ENCODE assay signal across 8 cellular contexts in the genomic region with DNA sequence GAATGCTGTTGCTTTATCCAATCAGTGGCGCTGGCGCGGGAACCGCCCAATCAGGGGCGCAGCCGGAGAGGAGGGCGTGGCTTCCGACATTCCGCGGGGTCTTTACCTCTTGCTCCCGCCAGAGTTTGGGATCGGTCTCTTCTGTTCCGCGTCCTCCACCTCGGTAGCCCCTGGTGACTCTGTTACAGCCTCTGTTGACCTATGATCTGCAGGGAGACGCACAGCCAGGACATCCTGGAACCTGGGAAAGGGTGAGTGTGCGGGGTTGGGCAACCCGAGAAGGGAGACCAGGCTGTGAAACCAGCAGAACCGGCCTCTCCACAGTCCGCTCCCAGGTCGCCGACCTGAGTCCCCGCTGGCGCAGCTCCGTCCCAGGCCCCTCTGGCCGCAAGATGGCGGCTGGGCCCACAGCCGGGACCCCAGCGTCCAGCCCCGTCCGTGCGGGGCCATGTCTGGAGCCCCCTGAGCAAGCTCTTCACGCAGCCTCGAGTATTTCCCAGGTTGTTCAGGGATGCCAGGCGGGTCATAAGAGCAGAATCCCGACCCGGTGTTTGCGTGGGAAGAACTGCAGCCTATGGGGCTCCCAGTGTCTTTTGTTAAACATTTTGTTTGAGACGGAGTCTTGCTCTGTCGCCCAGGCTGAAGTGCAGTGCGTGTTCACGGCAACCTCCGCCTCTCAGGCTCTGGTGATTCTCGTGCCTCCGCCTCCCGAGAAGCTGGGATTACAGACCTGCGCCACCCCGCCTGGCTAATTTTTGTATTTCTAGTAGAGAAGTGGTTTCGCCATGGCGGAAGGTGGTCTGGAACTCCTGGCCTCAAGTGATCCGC. TPM values are rescaled to one million over a fixed set of nuclear protein-coding genes. Genes with fewer than 3 reads are reported as not detected.
DNase-seq lines count a peak whose midpoint lies in the region; ATAC-seq and TF ChIP-seq lines count a peak whose summit lies in the region.

No MANE protein-coding gene starts in this region.

- no peaks in the 10 kb centered on the region for H3K9me3 Mint-ChIP-seq in natural killer cell
- no peaks in the 10 kb centered on the region for H3K9me3 Mint-ChIP-seq in stimulated activated memory B cell treated with anti-CD40 and anti-IgM and Interleukin-4, amounts not matched to agents 10 μg/mL and 1 μg/mL and 100 μg/mL, for 72 hours

- H3K79me2 ChIP-seq in DND-41 (ENCODE audit: insufficient read depth, low read length) (peaks cover 44% of the 10 kb centered on the region), fibroblast of lung (ENCODE audit: control insufficient read depth, insufficient read depth, low read length) (no peaks in the 10 kb centered on the region)

- H3K27me3 ChIP-seq in DND-41 (ENCODE audit: insufficient read depth, low read length, poor library complexity) (no peaks in the 10 kb centered on the region), fibroblast of lung (ENCODE audit: control insufficient read depth, insufficient read depth, low read length) (no peaks in the 10 kb centered on the region)

- CTCF ChIA-PET in HEK293 (lab: Yijun Ruan, JAX): no interaction called here

- TF ChIP-seq CTCF in DND-41 (IDR thresholded peaks at IDR 0.05; ENCODE audit: borderline replicate concordance, extremely low read depth, low read length, poor library complexity, severe bottlenecking) (no peak), HEK293 (tag by site-specific recombination; IDR thresholded peaks at IDR 0.05) (no peak), fibroblast of lung (conservative IDR thresholded peaks at IDR 0.05 in 1 of 2, IDR thresholded peaks at IDR 0.05 in 1 of 2; ENCODE audit: low read depth in 1 of 2, low read length in 2 of 2) (no peak), natural killer cell (IDR thresholded peaks at IDR 0.05) (no peak)

- H3K36me3 Mint-ChIP-seq in natural killer cell: no peaks in the 10 kb centered on the region
- H3K36me3 Mint-ChIP-seq in stimulated activated memory B cell treated with anti-CD40 and anti-IgM and Interleukin-4, amounts not matched to agents 10 μg/mL and 1 μg/mL and 100 μg/mL, for 72 hours: no peaks in the 10 kb centered on the region

- H3K4me1 ChIP-seq in DND-41 (ENCODE audit: insufficient read depth, low read length) (peaks cover 26% of the 10 kb centered on the region), HEK293 (ENCODE audit: control insufficient read depth, insufficient read depth, low read length) (no peaks in the 10 kb centered on the region), fibroblast of lung (ENCODE audit: control insufficient read depth, extremely low read depth, insufficient read depth, low read length) (no peaks in the 10 kb centered on the region)

- H3K4me2 ChIP-seq in DND-41 (ENCODE audit: insufficient read depth, low read length): peak overlapping the region; percentile 60
- H3K4me2 ChIP-seq in fibroblast of lung (ENCODE audit: extremely low read depth, insufficient read depth, low read length): peak overlapping the region; percentile 75

- intact Hi-C loops in natural killer cell (cut with micrococcal nuclease): loop anchor here (2.0 kb wide), 2 partner anchors 76 to 152 kb away; a partner anchor contains a TSS

- peak; percentile 86 for DNase-seq in DND-41
- peak; percentile 92 for DNase-seq in NCI-H748 (lab: John Stamatoyannopoulos, UW; ENCODE audit: unreplicated experiment)
- DNase-seq in activated T-helper 1 cell treated with anti-CD3 and anti-CD28 coated beads, Interleukin-2, amount 50 U/mL, for 16 hours (ENCODE audit: low read depth in 1 of 2, low spot score in 1 of 2): peak; percentile 67 to 76
- peak; percentile 48 to 70 for DNase-seq in fibroblast of lung (ENCODE audit: low read depth in 2 of 2)
- DNase-seq in natural killer cell: peak; percentile 81
- DNase-seq in NCI-H1694 treated with DMSO at 0.1 percent for 48 hours (lab: John Stamatoyannopoulos, UW): no peak

- H3K36me3 ChIP-seq in DND-41 (ENCODE audit: insufficient read depth, low read length): no peaks in the 10 kb centered on the region
- H3K36me3 ChIP-seq in HEK293 (ENCODE audit: control insufficient read depth in 2 of 2, insufficient read depth in 1 of 2, low read length in 2 of 2): no peaks in the 10 kb centered on the region
- no peaks in the 10 kb centered on the region for H3K36me3 ChIP-seq in fibroblast of lung (ENCODE audit: control insufficient read depth, insufficient read depth, low read length)

- ATAC-seq in DND-41 (ENCODE audit: insufficient read depth, low read depth) (peak; percentile 65), natural killer cell (peak; percentile 74 to 84 (median 79))
- peak; percentile 90 for ATAC-seq in stimulated activated memory B cell treated with anti-CD40 and anti-IgM and Interleukin-4, amounts not matched to agents 10 μg/mL and 1 μg/mL and 100 μg/mL, for 72 hours

- peak overlapping the region; percentile 32 to 71 for H3K4me3 ChIP-seq in DND-41 (ENCODE audit: low read depth in 1 of 2, low read length in 2 of 2)
- peak overlapping the region; percentile 60 for H3K4me3 ChIP-seq in HEK293 (ENCODE audit: low read depth, low read length)
- peak overlapping the region; percentile 36 to 83 (median 58) for H3K4me3 ChIP-seq in fibroblast of lung (replicated peaks in 1 of 4; ENCODE audit: control extremely low read depth in 1 of 4, insufficient read depth in 1 of 4, low read depth in 3 of 4, low read length in 4 of 4)

- peak overlapping the region; percentile 60 to 82 for H3K27ac Mint-ChIP-seq in natural killer cell
- peak overlapping the region; percentile 77 for H3K27ac Mint-ChIP-seq in stimulated activated memory B cell treated with anti-CD40 and anti-IgM and Interleukin-4, amounts not matched to agents 10 μg/mL and 1 μg/mL and 100 μg/mL, for 72 hours

- H3K9me3 ChIP-seq in DND-41 (ENCODE audit: insufficient read depth, low read length, severe bottlenecking): no peaks in the 10 kb centered on the region
- no peaks in the 10 kb centered on the region for H3K9me3 ChIP-seq in HEK293 (ENCODE audit: control insufficient read depth, insufficient read depth, low read depth, low read length)
- H3K9me3 ChIP-seq in fibroblast of lung (ENCODE audit: control insufficient read depth, insufficient read depth, low read depth, low read length): no peaks in the 10 kb centered on the region

- peak overlapping the region; percentile 73 for H3K9ac ChIP-seq in DND-41 (ENCODE audit: low read depth, low read length)
- peak overlapping the region; percentile 8 for H3K9ac ChIP-seq in fibroblast of lung (ENCODE audit: insufficient read depth, low read length)

- H3K27ac ChIP-seq in DND-41 (ENCODE audit: low read length) (peak overlapping the region; percentile 71), HEK293 (ENCODE audit: extremely low read depth, low read depth, low read length) (no peak overlapping the region), fibroblast of lung (ENCODE audit: insufficient read depth, low read length) (no peak overlapping the region)

- H4K20me1 ChIP-seq in DND-41 (ENCODE audit: insufficient read depth, low read length) (no peaks in the 10 kb centered on the region), fibroblast of lung (ENCODE audit: control insufficient read depth, extremely low read depth, insufficient read depth, low read length) (no peaks in the 10 kb centered on the region)

- peak overlapping the region; percentile 95 for H3K4me3 Mint-ChIP-seq in natural killer cell
- H3K4me3 Mint-ChIP-seq in stimulated activated memory B cell treated with anti-CD40 and anti-IgM and Interleukin-4, amounts not matched to agents 10 μg/mL and 1 μg/mL and 100 μg/mL, for 72 hours: peak overlapping the region; percentile 98

- H2AFZ ChIP-seq in DND-41 (ENCODE audit: low read depth, low read length) (peak overlapping the region; percentile 85), fibroblast of lung (ENCODE audit: low read length) (peak overlapping the region; percentile 88)

- peaks cover 37 to 47% of the 10 kb centered on the region in 2 donors for H3K4me1 Mint-ChIP-seq in natural killer cell
- peaks cover 22% of the 10 kb centered on the region for H3K4me1 Mint-ChIP-seq in stimulated activated memory B cell treated with anti-CD40 and anti-IgM and Interleukin-4, amounts not matched to agents 10 μg/mL and 1 μg/mL and 100 μg/mL, for 72 hours

- POLR2A ChIA-PET in HEK293 (lab: Yijun Ruan, JAX): interaction anchor here (1.6 kb wide), 1 partner anchor 54 kb away, joined by 4 read pairs; no protein-coding TSS in a partner anchor

- H3K27me3 Mint-ChIP-seq in natural killer cell (ENCODE audit: low read depth in 2 of 2): no peaks in the 10 kb centered on the region
- no peaks in the 10 kb centered on the region for H3K27me3 Mint-ChIP-seq in stimulated activated memory B cell treated with anti-CD40 and anti-IgM and Interleukin-4, amounts not matched to agents 10 μg/mL and 1 μg/mL and 100 μg/mL, for 72 hours

TF ChIP-seq in HEK293, 187 proteins besides CTCF, POLR2A, EP300 and RAD21 (continues in another document):
- TF ChIP-seq ZFP69B (tag by site-specific recombination; IDR thresholded peaks at IDR 0.05): peak; percentile 56; the same call in 1 of the 2 replicates
- peak; percentile 76 for TF ChIP-seq ZNF600 (tag by site-specific recombination; IDR thresholded peaks at IDR 0.05)
- TF ChIP-seq ZNF335 (tag by site-specific recombination; conservative IDR thresholded peaks at IDR 0.05): peak; percentile 59
- no peak for TF ChIP-seq ZNF169 (tag by site-specific recombination; IDR thresholded peaks at IDR 0.05)

RNA-seq across cellular contexts. Expression of a gene that starts 4.4 kb away (rescaled TPM):
- total RNA-seq in fibroblast of lung (0.51 and 0.66 TPM in 2 replicates), natural killer cell (1 to 10 TPM; 1.2 to 2.3 (median 1.9) TPM)
- polyA plus RNA-seq in fibroblast of lung: 0.43 and 0.47 TPM in 2 replicates
- polyA plus RNA-seq in fibroblast of lung (2012): 0.19 and 0.32 TPM in 2 replicates
- polyA minus RNA-seq in fibroblast of lung (ENCODE audit: low replicate concordance): 0.07 TPM in 1 of 2 replicates, not detected in the other
